8 cellular contexts compared by ENCODE assay signal in the genomic region with DNA sequence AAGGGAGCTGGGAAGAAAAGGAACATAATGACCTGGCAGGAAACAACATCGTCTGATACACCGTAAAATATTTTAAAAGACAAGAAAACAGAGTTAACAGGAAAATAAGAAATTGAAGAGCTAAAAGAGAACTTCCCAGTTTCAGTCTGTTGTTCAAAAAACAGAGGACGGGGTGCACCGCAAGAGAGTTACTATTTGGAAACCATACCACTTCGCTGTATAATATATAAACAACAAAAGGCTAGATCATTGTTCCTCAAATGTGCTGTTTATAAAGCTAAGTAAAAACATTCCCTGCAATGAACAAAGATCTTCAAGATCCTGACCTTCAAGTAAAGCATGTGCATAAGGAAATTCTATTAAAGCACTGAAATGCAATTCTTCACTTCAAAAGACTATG. TPM values are rescaled to one million over a fixed set of nuclear protein-coding genes. Genes with fewer than 3 reads are reported as not detected.
DNase-seq lines count a peak whose midpoint lies in the region; ATAC-seq, FAIRE-seq and TF ChIP-seq lines count a peak whose summit lies in the region.

No MANE protein-coding gene starts in this region.

- H2AFZ ChIP-seq in K562 (ENCODE audit: low read depth, low read length): no peak overlapping the region

- DNase-seq in A673 (ENCODE audit: low spot score) (no peak), K562 (ENCODE audit: extremely low read depth in 1 of 4, low spot score in 3 of 4) (no peak)

- peak overlapping the region; percentile 95 for H3K4me2 ChIP-seq in K562 (ENCODE audit: insufficient read depth, low read length)

- no peak for TF ChIP-seq POLR2A in K562 (conservative IDR thresholded peaks at IDR 0.05)

- BruUV-seq in A673 (replicated peaks; lab: Mats Ljungman, UMichigan): no TSS peak
- TSS peak; percentile 35 for BruUV-seq in K562 (replicated peaks; lab: Mats Ljungman, UMichigan)

- intact Hi-C loops in A673 (cut with micrococcal nuclease; ENCODE audit: unreplicated experiment) (loop anchor here (5.0 kb wide), 1 partner anchor 53 kb away; no protein-coding TSS in a partner anchor), K562 (cut with micrococcal nuclease) (loop anchor here (5.0 kb wide), 1 partner anchor 107 kb away; no protein-coding TSS in a partner anchor)

- in situ Hi-C loops in K562 (cut with MboI): no loop called here

- H3K4me3 ChIP-seq in A673 (ENCODE audit: low read depth, low read length, poor library complexity, severe bottlenecking): peak overlapping the region; percentile 68
- peak overlapping the region; percentile 99 for H3K4me3 ChIP-seq in HUES48 (ENCODE audit: low read depth, low read length)
- H3K4me3 ChIP-seq in K562: peak overlapping the region; percentile 75
- H3K4me3 ChIP-seq in mononuclear cell (ENCODE audit: low read length): peak overlapping the region; percentile 70

- ATAC-seq in K562: no peak
- no peak for ATAC-seq in HG03521 (IDR thresholded peaks at IDR 0.05; ENCODE audit: unreplicated experiment)
- no peak for ATAC-seq in HG03039 (IDR thresholded peaks at IDR 0.05; ENCODE audit: unreplicated experiment)
- ATAC-seq in GM21786 (IDR thresholded peaks at IDR 0.05; ENCODE audit: unreplicated experiment): no peak
- no peak for ATAC-seq in HG02623 (IDR thresholded peaks at IDR 0.05; ENCODE audit: unreplicated experiment)

- H3K27ac ChIP-seq in A673 (ENCODE audit: low read depth, low read length, poor library complexity, severe bottlenecking) (no peak overlapping the region), HUES48 (ENCODE audit: low read depth, low read length) (no peak overlapping the region), K562 (ENCODE audit: extremely low read depth, low read depth, low read length) (peak overlapping the region; percentile 97)

- H3K79me2 ChIP-seq in K562 (ENCODE audit: control insufficient read depth, insufficient read depth, low read length): peaks cover 89% of the 10 kb centered on the region

- 6% methylated on average over 5 of the region's 5 CpGs for WGBS in K562 (ENCODE audit: insufficient coverage, low coverage, missing lambda C conversion rate)

- H3K9me1 ChIP-seq in K562 (ENCODE audit: control insufficient read depth, insufficient read depth, low read length): no peaks in the 10 kb centered on the region

- CTCF ChIA-PET in A673 (lab: Charles Lee) (no interaction called here), K562 (lab: Yijun Ruan, JAX; ENCODE audit: low intra/inter-chr PET ratio) (no interaction called here)

- H3K4me1 ChIP-seq in A673 (ENCODE audit: insufficient read depth, low read length, poor library complexity, severe bottlenecking) (peaks cover 30% of the 10 kb centered on the region), HUES48 (ENCODE audit: control insufficient read depth, insufficient read depth, low read length) (peaks cover 41% of the 10 kb centered on the region), K562 (replicated peaks in 1 of 2; ENCODE audit: control insufficient read depth in 2 of 2, insufficient read depth in 2 of 2, low read length in 2 of 2) (peaks cover 10 to 44% of the 10 kb centered on the region in 2 experiments; a peak in 4 of 5 replicates), mononuclear cell (ENCODE audit: insufficient read depth, low read length) (peaks cover 54% of the 10 kb centered on the region)

- TF ChIP-seq RAD21 in K562 (CRISPR knock-in tag; conservative IDR thresholded peaks at IDR 0.05 in 1 of 2, IDR thresholded peaks at IDR 0.05 in 1 of 2): no peak

- POLR2A ChIA-PET in A673 (lab: Charles Lee; ENCODE audit: low non-redundant PET): no interaction called here
- POLR2A ChIA-PET in K562 (lab: Yijun Ruan, JAX): interaction anchor here (1.2 to 1.6 kb wide), 3 partner anchors 11 to 16 kb away, joined by 3 to 6 read pairs (median 5); no protein-coding TSS in a partner anchor

- FAIRE-seq in K562 (lab: Jason Lieb, UNC): no peak

- H3K27me3 ChIP-seq in A673 (replicated peaks; ENCODE audit: insufficient read depth, low read depth, low read length, poor library complexity) (no peaks in the 10 kb centered on the region), HUES48 (ENCODE audit: control insufficient read depth, insufficient read depth, low read length) (no peaks in the 10 kb centered on the region), K562 (ENCODE audit: control insufficient read depth in 2 of 2, insufficient read depth in 2 of 2, low read length in 2 of 2) (no peaks in the 10 kb centered on the region), mononuclear cell (ENCODE audit: insufficient read depth, low read length) (no peaks in the 10 kb centered on the region)

- H3K9me3 ChIP-seq in A673 (ENCODE audit: low read depth, low read length, poor library complexity, severe bottlenecking) (no peaks in the 10 kb centered on the region), HUES48 (ENCODE audit: control insufficient read depth, insufficient read depth, low read length) (no peaks in the 10 kb centered on the region), K562 (replicated peaks; ENCODE audit: control insufficient read depth, insufficient read depth, low read depth, low read length) (no peaks in the 10 kb centered on the region), mononuclear cell (ENCODE audit: low read depth, low read length) (no peaks in the 10 kb centered on the region)

- H3K9ac ChIP-seq in HUES48 (ENCODE audit: low read depth, low read length): 0 out of 2 replicates have a peak overlapping the region, but pooled peaks have one; percentile 87
- peak overlapping the region in 1 of 2 experiments; percentile 93; a peak in 3 of 4 replicates for H3K9ac ChIP-seq in K562 (ENCODE audit: insufficient read depth in 1 of 2, low read depth in 2 of 2, low read length in 2 of 2)

- TF ChIP-seq CTCF in A673 (conservative IDR thresholded peaks at IDR 0.05; ENCODE audit: low read depth, low read length): no peak
- TF ChIP-seq CTCF in K562 (IDR thresholded peaks at IDR 0.05 in 2 of 3, conservative IDR thresholded peaks at IDR 0.05 in 1 of 3; ENCODE audit: insufficient read depth in 2 of 3, low read depth in 1 of 3, low read length in 3 of 3): no peak

- peaks cover 40% of the 10 kb centered on the region for H4K20me1 ChIP-seq in K562 (replicated peaks; ENCODE audit: control insufficient read depth, insufficient read depth, low read length)

- H3K36me3 ChIP-seq in A673 (ENCODE audit: insufficient read depth, low read length, poor library complexity, severe bottlenecking) (peaks cover 3% of the 10 kb centered on the region), HUES48 (ENCODE audit: control insufficient read depth, insufficient read depth, low read length) (peaks cover 6% of the 10 kb centered on the region; the same call in 1 of the 2 replicates), K562 (ENCODE audit: control insufficient read depth, insufficient read depth, low read length) (peaks cover 23% of the 10 kb centered on the region)

- no peak for TF ChIP-seq EP300 in K562 (IDR thresholded peaks at IDR 0.05; ENCODE audit: low read length)

TF ChIP-seq in K562, 482 proteins besides CTCF, POLR2A, EP300 and RAD21:
- TF ChIP-seq ZBTB8A (IDR thresholded peaks at IDR 0.05; ENCODE audit: partially characterized antibody): no peak
- peak; percentile 34; the same call in 1 of the 2 replicates for TF ChIP-seq RBFOX2 (IDR thresholded peaks at IDR 0.05; ENCODE audit: low read depth, low read length)
- TF ChIP-seq SIN3A (IDR thresholded peaks at IDR 0.05; ENCODE audit: borderline replicate concordance in 2 of 2, control insufficient read depth in 1 of 2, low read depth in 2 of 2, low read length in 2 of 2): 0 out of 4 replicates have a peak, but pooled peaks of 1 of the 2 experiments have one; percentile 35

RNA-seq across cellular contexts. Expression of a gene that starts 2.1 kb away (rescaled TPM):
- total RNA-seq in A673 (2021): 83.8 and 86.0 TPM in 2 replicates
- total RNA-seq in K562 (2011; cell fraction: chromatin; rRNA removed; ENCODE audit: low replicate concordance): 5.5 and 20.3 TPM in 2 replicates
- total RNA-seq in K562 (2011; cell fraction: nucleolus; rRNA removed): 4.0 and 5.4 TPM in 2 replicates
- total RNA-seq in K562 (2011; cell fraction: nucleoplasm; rRNA removed): 16.5 and 35.3 TPM in 2 replicates
- 10.5 and 12.5 TPM in 2 replicates for total RNA-seq in K562 (2014; rRNA removed)
- total RNA-seq in K562 (2014; rRNA removed; fragmentation: Illumina TruSeq; extraction: Trizol): 38.1 and 44.4 TPM in 2 replicates
- total RNA-seq in K562 (2015; rRNA removed; fragmentation: Illumina TruSeq; extraction: Trizol): 29.3 and 30.0 TPM in 2 replicates
- total RNA-seq in K562 (2021): 69.5 and 70.0 TPM in 2 replicates
- polyA plus RNA-seq in K562 (2011; rRNA removed): 6.9 and 22.2 TPM in 2 replicates
- 4.3 and 6.2 TPM in 2 replicates for polyA plus RNA-seq in K562 (2011; cell fraction: cytosol; rRNA removed)
- 4.3 and 5.0 TPM in 2 replicates for polyA plus RNA-seq in K562 (2011; cell fraction: nucleus; rRNA removed)
- polyA plus RNA-seq in K562 (2012): 39.5 and 45.7 TPM in 2 replicates
- 44.2 and 48.8 TPM in 2 replicates for polyA plus RNA-seq in K562 (2014; fragmentation: Illumina TruSeq; extraction: Trizol)
- polyA plus RNA-seq in K562 (2014; fragmentation: Nextera tagmentation; extraction: Ambion mirVana): 10 to 100 TPM in 1 of 2 experiments, 1 to 10 TPM in 1; 3.7 to 12.3 TPM
- 23.2 and 24.8 TPM in 2 replicates for polyA plus RNA-seq in K562 (2014; rRNA removed)
- polyA minus RNA-seq in K562 (2011; rRNA and poly(A)+ RNA removed): 18.4 and 33.2 TPM in 2 replicates
- polyA minus RNA-seq in K562 (2011; cell fraction: cytosol; rRNA and poly(A)+ RNA removed): 16.5 and 25.1 TPM in 2 replicates
- polyA minus RNA-seq in K562 (2011; cell fraction: nucleus; rRNA and poly(A)+ RNA removed): 5.4 and 6.0 TPM in 2 replicates
- 62.1 TPM for total RNA-seq in mononuclear cell
